ENCODE assay signal across 13 cellular contexts in the genomic region with DNA sequence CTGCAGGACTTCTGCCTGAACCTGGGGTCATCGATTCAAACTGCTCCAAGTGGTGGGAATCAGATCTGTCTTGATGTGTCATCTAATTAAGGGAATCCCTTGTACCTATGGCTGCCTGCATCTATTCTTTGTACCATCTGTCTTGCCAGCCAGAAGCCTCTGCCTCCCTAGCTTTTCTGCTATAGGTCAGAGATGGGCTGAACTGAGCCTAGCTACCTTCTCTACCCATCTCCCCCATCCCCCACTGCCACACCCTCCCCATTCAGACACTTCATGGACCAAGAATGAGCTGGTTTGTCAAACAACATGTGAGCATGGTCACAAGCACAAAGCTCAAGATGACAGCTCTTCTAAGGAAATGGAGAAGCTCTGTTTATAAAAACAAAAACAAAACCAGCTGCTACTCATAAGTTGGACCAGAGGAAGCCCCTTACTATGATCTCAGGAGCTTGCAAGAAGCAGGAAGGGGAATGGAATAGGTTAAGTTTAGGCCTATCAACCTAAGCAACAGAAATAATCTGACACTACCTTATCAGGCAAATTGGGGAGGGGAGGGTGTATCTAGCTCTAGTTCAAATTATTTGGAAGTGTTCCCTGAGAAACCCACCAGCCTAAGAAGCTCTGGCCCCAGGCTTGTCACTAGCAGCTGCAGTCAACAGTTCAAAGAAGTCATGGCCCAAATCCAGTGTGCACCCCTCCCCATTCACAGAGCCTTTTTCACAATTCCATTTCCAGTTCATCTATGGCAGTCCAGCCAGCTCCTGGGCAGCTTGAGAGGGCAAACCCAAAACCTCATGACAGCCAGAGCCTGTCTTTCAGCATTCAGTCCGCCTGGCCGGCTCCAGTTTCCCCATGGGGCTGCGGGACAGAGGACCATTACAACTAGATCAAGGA. TPM values are rescaled to one million over a fixed set of nuclear protein-coding genes. Genes with fewer than 3 reads are reported as not detected.
A peak's percentile ranks its signal among the peaks of the same experiment; 100 is the strongest.
DNase-seq lines count a peak whose midpoint lies in the region; ATAC-seq, FAIRE-seq and TF ChIP-seq lines count a peak whose summit lies in the region.
"Had no signal": no experiment of that assay in that cellular context is flagged by ENCODE, and none has a peak within 500 bp of the region (broad histone marks: within the 10 kb centered on the region; RNA-seq: fewer than 3 reads in every experiment).

No MANE protein-coding gene starts in this region.

- no peak overlapping the region for H3K27ac ChIP-seq in CD4-positive, alpha-beta T cell (ENCODE audit: low read depth, low read length)
- H3K27ac ChIP-seq in GM12878 (ENCODE audit: control insufficient read depth, insufficient read depth), result no peak overlapping the region
- H3K27ac ChIP-seq in lower lobe of right lung, result peak overlapping the region; percentile 31
- H3K27ac ChIP-seq: thoracic aorta had no signal

- POLR2A ChIA-PET in CD4-positive, alpha-beta T cell (lab: Charles Lee), result interaction anchor here (0.8 to 24.9 kb wide), 9 partner anchors 8 to 121 kb away, joined by 3 to 350 read pairs (median 12); a partner anchor contains a TSS
- POLR2A ChIA-PET in GM12878 (lab: Charles Lee), result interaction anchor here (0.6 to 1.6 kb wide), 9 partner anchors 8 to 112 kb away, joined by 3 to 8 read pairs (median 3); a partner anchor contains a TSS

- no peaks in the 10 kb centered on the region for H3K4me1 ChIP-seq in GM12878 (ENCODE audit: control insufficient read depth, insufficient read depth, low read length)
- H3K4me1 ChIP-seq in lower lobe of right lung, result peaks cover 46% of the 10 kb centered on the region

- H3K27me3 Mint-ChIP-seq in CD4-positive, alpha-beta T cell, result no peaks in the 10 kb centered on the region

- in situ Hi-C loops in GM12878 (cut with MboI), result no loop called here

- no peak overlapping the region for H3K9ac ChIP-seq in GM12878 (ENCODE audit: control insufficient read depth, insufficient read depth, low read length)

- FAIRE-seq in GM12878 (lab: Jason Lieb, UNC), result no peak

- H3K27ac Mint-ChIP-seq in CD4-positive, alpha-beta T cell, result peak overlapping the region; percentile 98

- no peaks in the 10 kb centered on the region for H3K9me3 ChIP-seq in CD4-positive, alpha-beta T cell (ENCODE audit: control insufficient read depth, low read length)
- H3K9me3 ChIP-seq in GM12878 (replicated peaks; ENCODE audit: control insufficient read depth, insufficient read depth, low read length) (no peaks in the 10 kb centered on the region), lower lobe of right lung (no peaks in the 10 kb centered on the region)
- H3K9me3 ChIP-seq: thoracic aorta had no signal

- H3K27me3 ChIP-seq in CD4-positive, alpha-beta T cell (ENCODE audit: control insufficient read depth, insufficient read depth, low read length), result no peaks in the 10 kb centered on the region
- H3K27me3 ChIP-seq in GM12878 (replicated peaks in 1 of 2; ENCODE audit: control insufficient read depth in 2 of 2, insufficient read depth in 2 of 2, low read length in 1 of 2) (no peaks in the 10 kb centered on the region), lower lobe of right lung (ENCODE audit: low read depth) (no peaks in the 10 kb centered on the region)

- TF ChIP-seq RAD21 in GM12878 (IDR thresholded peaks at IDR 0.05; ENCODE audit: insufficient read depth, low read depth, low read length), result no peak

- CTCF ChIA-PET in CD4-positive, alpha-beta T cell (lab: Charles Lee), result interaction anchor here (0.6 to 2.4 kb wide), 7 partner anchors 9 to 121 kb away, joined by 3 to 35 read pairs (median 4); no protein-coding TSS in a partner anchor
- CTCF ChIA-PET in GM12878 (lab: Yijun Ruan, JAX), result interaction anchor here (0.7 to 24.1 kb wide), 24 partner anchors 9 to 150 kb away, joined by 3 to 792 read pairs (median 4); no protein-coding TSS in a partner anchor

- TF ChIP-seq POLR2A in GM12878 (IDR thresholded peaks at IDR 0.05; ENCODE audit: low read depth, low read length), result no peak; the same call in 1 of the 2 replicates

- H4K20me1 ChIP-seq in GM12878 (ENCODE audit: control insufficient read depth, insufficient read depth), result no peaks in the 10 kb centered on the region

- H3K36me3 ChIP-seq in GM12878 (ENCODE audit: control insufficient read depth in 2 of 2, insufficient read depth in 2 of 2, low read length in 1 of 2), result peaks cover 31 to 33% of the 10 kb centered on the region in 2 experiments
- H3K36me3 ChIP-seq in lower lobe of right lung, result peaks cover 97% of the 10 kb centered on the region

- H3K4me1 Mint-ChIP-seq in CD4-positive, alpha-beta T cell (ENCODE audit: low read depth), result peaks cover 64% of the 10 kb centered on the region

- no peak for ATAC-seq in CD4-positive, alpha-beta T cell (ENCODE audit: poor library complexity)
- ATAC-seq in GM12878 (no peak), lower lobe of right lung (no peak), HG03045 (IDR thresholded peaks at IDR 0.05; ENCODE audit: unreplicated experiment) (no peak)

- WGBS in GM12878 (ENCODE audit: insufficient coverage, insufficient replicate concordance, low lambda C conversion rate, missing lambda C conversion rate), result 94% methylated on average over 4 of the region's 4 CpGs

- DNase-seq in CD4-positive, alpha-beta T cell, result peak in 4 of 10 experiments; percentile 1 to 8 (median 6)
- DNase-seq in EH (ENCODE audit: low read depth) (peak; percentile 23), GM12878 (ENCODE audit: low read depth, low spot score) (no peak), lower lobe of right lung (peak; percentile 32), DMS79 treated with DMSO at 0.1 percent for 48 hours (lab: John Stamatoyannopoulos, UW) (no peak), dermis blood vessel endothelial cell (no peak), CD1c-positive myeloid dendritic cell (ENCODE audit: extremely low spot score) (no peak)
- DNase-seq: NCI-H146, NCI-H510A, T-helper 9 cell had no signal

- RAD21 ChIA-PET in GM12878 (lab: Charles Lee; ENCODE audit: unreplicated experiment), result interaction anchor here (0.7 to 5.8 kb wide), 15 partner anchors 9 to 145 kb away, joined by 3 to 63 read pairs (median 5); no protein-coding TSS in a partner anchor

- TF ChIP-seq CTCF in CD4-positive, alpha-beta T cell (IDR thresholded peaks at IDR 0.05), result no peak
- no peak for TF ChIP-seq CTCF in GM12878 (IDR thresholded peaks at IDR 0.05 in 2 of 3, conservative IDR thresholded peaks at IDR 0.05 in 1 of 3; ENCODE audit: control insufficient read depth in 2 of 3, extremely low read depth in 1 of 3, insufficient read depth in 1 of 3, low read depth in 3 of 3, low read length in 3 of 3)
- no peak for TF ChIP-seq CTCF in lower lobe of right lung (IDR thresholded peaks at IDR 0.05)

- SMC1A ChIA-PET in GM12878 (lab: Charles Lee; ENCODE audit: uncharacterized antibody, unreplicated experiment), result interaction anchor here (0.7 to 21.6 kb wide), 14 partner anchors 8 to 142 kb away, joined by 3 to 441 read pairs (median 3); no protein-coding TSS in a partner anchor

- TF ChIP-seq EP300 in GM12878 (IDR thresholded peaks at IDR 0.05; ENCODE audit: borderline replicate concordance in 1 of 2, control insufficient read depth in 1 of 2, low read depth in 2 of 2, low read length in 2 of 2), result no peak

- H3K4me3 ChIP-seq in GM12878 (no peak overlapping the region), lower lobe of right lung (no peak overlapping the region)
- H3K4me3 ChIP-seq: smooth muscle cell, thoracic aorta had no signal

- H3K79me2 ChIP-seq in GM12878 (ENCODE audit: control insufficient read depth, insufficient read depth, low read length), result no peaks in the 10 kb centered on the region

- no peak overlapping the region for H3K4me2 ChIP-seq in GM12878 (ENCODE audit: control insufficient read depth, insufficient read depth)
- H3K4me2 ChIP-seq: smooth muscle cell had no signal

- no peak overlapping the region for H2AFZ ChIP-seq in GM12878 (ENCODE audit: control insufficient read depth, low read depth, low read length)

- H3K4me3 Mint-ChIP-seq in CD4-positive, alpha-beta T cell, result peak overlapping the region; percentile 53

- H3K36me3 Mint-ChIP-seq in CD4-positive, alpha-beta T cell (ENCODE audit: low read depth), result peaks cover 92% of the 10 kb centered on the region

- intact Hi-C loops in CD4-positive, alpha-beta T cell (cut with DNase I, micrococcal nuclease), result loop anchor here (1.0 kb wide), 1 partner anchor 108 kb away; no protein-coding TSS in a partner anchor
- intact Hi-C loops in GM12878 (cut with micrococcal nuclease; ENCODE audit: unreplicated experiment) (no loop called here), lower lobe of right lung (cut with DNase I) (no loop called here)

- BruUV-seq in GM12878 (replicated peaks; lab: Mats Ljungman, UMichigan), result TSS peak; percentile 64

- H3K9me3 Mint-ChIP-seq in CD4-positive, alpha-beta T cell, result no peaks in the 10 kb centered on the region

RNA-seq across cellular contexts. Expression of a gene that starts 29.9 kb away (rescaled TPM):
- 100 to 1,000 TPM; 303 to 314 TPM for total RNA-seq in CD4-positive, alpha-beta T cell
- 141 and 142 TPM in 2 replicates for total RNA-seq in GM12878 (2013; cell fraction: nucleolus; rRNA removed)
- total RNA-seq in GM12878 (2014; rRNA removed), result 100 and 114 TPM in 2 replicates
- total RNA-seq in GM12878 (2014; rRNA removed; fragmentation: Illumina TruSeq; extraction: Trizol), result 404 and 421 TPM in 2 replicates
- total RNA-seq in GM12878 (2021), result 202 and 204 TPM in 2 replicates
- 197 TPM for polyA plus RNA-seq in GM12878 (2011; ENCODE audit: low read depth)
- polyA plus RNA-seq in GM12878 (2011; rRNA removed), result 351 and 383 TPM in 2 replicates
- polyA plus RNA-seq in GM12878 (2011; cell fraction: cytosol; rRNA removed), result 151 TPM in 2 replicates
- polyA plus RNA-seq in GM12878 (2011; cell fraction: nucleus; rRNA removed), result 163 and 175 TPM in 2 replicates
- polyA plus RNA-seq in GM12878 (2012), result 274 and 324 TPM in 2 replicates
- 617 and 795 TPM in 2 replicates for polyA plus RNA-seq in GM12878 (2014; fragmentation: Illumina TruSeq; extraction: Trizol)
- 1,000 to 10,000 TPM; 1,587 to 1,686 TPM for polyA plus RNA-seq in GM12878 (2014; fragmentation: Nextera tagmentation; extraction: Ambion mirVana)
- 305 and 398 TPM in 2 replicates for polyA plus RNA-seq in GM12878 (2014; rRNA removed)
- 100 to 1,000 TPM; 868 to 919 TPM for polyA plus RNA-seq in GM12878 (2016; fragmentation: Nextera tagmentation; extraction: Ambion mirVana)
- 121 and 212 TPM in 2 replicates for polyA minus RNA-seq in GM12878 (2011; rRNA and poly(A)+ RNA removed)
- 60.8 and 63.6 TPM in 2 replicates for polyA minus RNA-seq in GM12878 (2011; cell fraction: cytosol; rRNA and poly(A)+ RNA removed)
- polyA minus RNA-seq in GM12878 (2011; cell fraction: nucleus; rRNA and poly(A)+ RNA removed), result 32.6 and 47.6 TPM in 2 replicates
- 249 TPM for total RNA-seq in lower lobe of right lung
- 172 and 393 TPM in 2 replicates for total RNA-seq in dermis blood vessel endothelial cell

RNA-seq across cellular contexts. Expression of a gene that starts 32.4 kb away (rescaled TPM):
- 100 to 1,000 TPM; 480 to 493 TPM for total RNA-seq in CD4-positive, alpha-beta T cell
- 344 and 364 TPM in 2 replicates for total RNA-seq in GM12878 (2013; cell fraction: nucleolus; rRNA removed)
- total RNA-seq in GM12878 (2014; rRNA removed) (19.6 and 21.6 TPM in 2 replicates), GM12878 (2014; rRNA removed; fragmentation: Illumina TruSeq; extraction: Trizol) (23.3 and 24.0 TPM in 2 replicates), GM12878 (2021) (60.2 and 63.5 TPM in 2 replicates), lower lobe of right lung (5.7 TPM), dermis blood vessel endothelial cell (0.19 and 0.34 TPM in 2 replicates)
- 26.0 TPM for polyA plus RNA-seq in GM12878 (2011; ENCODE audit: low read depth)
- polyA plus RNA-seq in GM12878 (2011; rRNA removed) (20.5 and 34.6 TPM in 2 replicates), GM12878 (2014; fragmentation: Illumina TruSeq; extraction: Trizol) (44.1 and 59.3 TPM in 2 replicates), GM12878 (2014; fragmentation: Nextera tagmentation; extraction: Ambion mirVana) (10 to 100 TPM in 1 of 2 experiments, 1 to 10 TPM in 1; 10.0 to 13.2 TPM), GM12878 (2014; rRNA removed) (29.0 and 37.6 TPM in 2 replicates), GM12878 (2016; fragmentation: Nextera tagmentation; extraction: Ambion mirVana) (10 to 100 TPM; 22.7 to 23.2 TPM)
- polyA plus RNA-seq in GM12878 (2011; cell fraction: cytosol; rRNA removed), result 27.6 and 32.9 TPM in 2 replicates
- polyA plus RNA-seq in GM12878 (2011; cell fraction: nucleus; rRNA removed), result 62.1 and 64.0 TPM in 2 replicates
- polyA plus RNA-seq in GM12878 (2012), result 52.2 and 55.4 TPM in 2 replicates
- 52.8 and 74.5 TPM in 2 replicates for polyA minus RNA-seq in GM12878 (2011; rRNA and poly(A)+ RNA removed)
- 25.0 and 25.4 TPM in 2 replicates for polyA minus RNA-seq in GM12878 (2011; cell fraction: cytosol; rRNA and poly(A)+ RNA removed)
- polyA minus RNA-seq in GM12878 (2011; cell fraction: nucleus; rRNA and poly(A)+ RNA removed), result 60.7 and 103 TPM in 2 replicates

Comparison
In these comparisons a context has a peak if more than half of its experiments do, and no peak if none do; other contexts are left out.
1. DNase-seq: peak in EH (single experiment) and lower lobe of right lung (single experiment); none in GM12878 (single experiment), DMS79 treated with DMSO at 0.1 percent for 48 hours (single experiment), dermis blood vessel endothelial cell (single experiment) and CD1c-positive myeloid dendritic cell (single experiment).
2. intact Hi-C loops: an anchor here in CD4-positive, alpha-beta T cell (1.0 kb wide); none called in GM12878 and lower lobe of right lung.